In genomic region chr13:58324130-58324529, GRCh38 we compare ENCODE assay signal across 29 cellular contexts.
A peak's percentile ranks its signal among the peaks of the same experiment; 100 is the strongest.
DNase-seq lines count a peak whose midpoint lies in the region; ATAC-seq and TF ChIP-seq lines count a peak whose summit lies in the region.
"Had no signal": no experiment of that assay in that cellular context is flagged by ENCODE, and none has a peak within 500 bp of the region (broad histone marks: within the 10 kb centered on the region; RNA-seq: fewer than 3 reads in every experiment).

No MANE protein-coding gene starts in this region.

- DNase-seq in left ventricle myocardium inferior (no peak), right cardiac atrium (no peak), left lobe of liver (ENCODE audit: low spot score) (no peak), coronary artery (ENCODE audit: low spot score) (no peak), medulla oblongata (ENCODE audit: extremely low spot score) (no peak), spleen (no peak)
- DNase-seq in activated CD4-positive, CD25-positive, alpha-beta regulatory T cell (lab: John Stamatoyannopoulos, UW): no peak
- DNase-seq: activated CD4-positive, alpha-beta memory T cell treated with anti-CD3 and anti-CD28 coated beads for 36 hours; activated CD8-positive, alpha-beta memory T cell treated with anti-CD3 and anti-CD28 coated beads, Interleukin-2, amount 50 U/mL, for 48 hours; activated naive CD4-positive, alpha-beta T cell treated with anti-CD3 and anti-CD28 coated beads, Interleukin-2, amount 50 U/mL, for 16 hours; CD8-positive, alpha-beta memory T cell; DMS 273 treated with DMSO at 0.1 percent for 48 hours; effector CD8-positive, alpha-beta T cell; EL; foreskin keratinocyte; GM23248; IMR-90; kidney glomerular epithelial cell; mammary epithelial cell; NCI-H2029; NCI-H526 treated with DMSO at 0.1 percent for 48 hours; SHP77 treated with DMSO at 0.1 percent for 48 hours; stimulated activated naive CD4-positive, alpha-beta T cell treated with Interleukin-2 at 50 U/mL for 16 hours; T-cell; testis; uterus had no signal

- no peaks in the 10 kb centered on the region for H3K27me3 ChIP-seq in left ventricle myocardium inferior (ENCODE audit: low read depth)
- no peaks in the 10 kb centered on the region for H3K27me3 ChIP-seq in right cardiac atrium (ENCODE audit: control insufficient read depth, insufficient read depth)
- no peaks in the 10 kb centered on the region for H3K27me3 ChIP-seq in OCI-LY3 (ENCODE audit: low read depth, low read length)
- H3K27me3 ChIP-seq in spleen (replicated peaks in 1 of 7): no peaks in the 10 kb centered on the region
- H3K27me3 ChIP-seq: foreskin keratinocyte, neural progenitor cell, testis, uterus had no signal

- ATAC-seq in right cardiac atrium (no peak), left lobe of liver (peak; percentile 96)
- ATAC-seq: activated CD4-positive, CD25-positive, alpha-beta regulatory T cell treated with anti-CD3 and anti-CD28 coated beads, Interleukin-2, amount 50 U/mL, for 24 hours; foreskin keratinocyte; T-cell had no signal

- no peaks in the 10 kb centered on the region for H3K79me2 ChIP-seq in OCI-LY3 (ENCODE audit: low read length)

- H3K4me1 ChIP-seq in left ventricle myocardium inferior: no peaks in the 10 kb centered on the region
- H3K4me1 ChIP-seq in right cardiac atrium (ENCODE audit: control insufficient read depth, insufficient read depth, low read length): no peaks in the 10 kb centered on the region
- H3K4me1 ChIP-seq in OCI-LY3 (ENCODE audit: low read length): no peaks in the 10 kb centered on the region
- no peaks in the 10 kb centered on the region for H3K4me1 ChIP-seq in spleen
- H3K4me1 ChIP-seq: foreskin keratinocyte, neural progenitor cell, testis, uterus had no signal

- H3K9me3 ChIP-seq in left ventricle myocardium inferior (replicated peaks) (no peaks in the 10 kb centered on the region), right cardiac atrium (ENCODE audit: control insufficient read depth, low read length) (no peaks in the 10 kb centered on the region), OCI-LY3 (ENCODE audit: insufficient read depth, low read length) (no peaks in the 10 kb centered on the region), spleen (no peaks in the 10 kb centered on the region)
- H3K9me3 ChIP-seq: testis, uterus had no signal

- H3K4me3 ChIP-seq in left ventricle myocardium inferior (no peak overlapping the region), right cardiac atrium (ENCODE audit: low read length) (no peak overlapping the region), OCI-LY3 (ENCODE audit: low read length) (no peak overlapping the region), coronary artery (no peak overlapping the region), spleen (no peak overlapping the region)
- H3K4me3 ChIP-seq: GM23248, neural progenitor cell, testis, uterus had no signal

- no peaks in the 10 kb centered on the region for H3K36me3 ChIP-seq in left ventricle myocardium inferior
- no peaks in the 10 kb centered on the region for H3K36me3 ChIP-seq in OCI-LY3 (replicated peaks; ENCODE audit: low read depth, low read length)
- H3K36me3 ChIP-seq in spleen: no peaks in the 10 kb centered on the region
- H3K36me3 ChIP-seq: neural progenitor cell, uterus had no signal

- intact Hi-C loops in left ventricle myocardium inferior (cut with micrococcal nuclease): no loop called here
- intact Hi-C loops in right cardiac atrium (cut with DNase I): no loop called here
- intact Hi-C loops in spleen (cut with DNase I; ENCODE audit: low total_unique reads): no loop called here

- no peak overlapping the region for H3K27ac ChIP-seq in left ventricle myocardium inferior (replicated peaks)
- H3K27ac ChIP-seq in right cardiac atrium (ENCODE audit: low read length): no peak overlapping the region
- H3K27ac ChIP-seq in OCI-LY3 (ENCODE audit: low read length): no peak overlapping the region
- no peak overlapping the region for H3K27ac ChIP-seq in coronary artery
- no peak overlapping the region for H3K27ac ChIP-seq in spleen
- H3K27ac ChIP-seq: foreskin keratinocyte, GM23248, neural progenitor cell, testis, uterus had no signal

- H3K9ac ChIP-seq in OCI-LY3 (ENCODE audit: low read length): no peak overlapping the region
- H3K9ac ChIP-seq: GM23248, neural progenitor cell had no signal

- TF ChIP-seq CTCF in left ventricle myocardium inferior (IDR thresholded peaks at IDR 0.05; ENCODE audit: borderline replicate concordance) (peak; percentile 11), OCI-LY3 (IDR thresholded peaks at IDR 0.05; ENCODE audit: low read depth, low read length) (peak; percentile 13; the same call in 1 of the 2 replicates), coronary artery (IDR thresholded peaks at IDR 0.05) (no peak), spleen (IDR thresholded peaks at IDR 0.05 in 8 of 11, conservative IDR thresholded peaks at IDR 0.05 in 3 of 11) (no peak)

- H2AFZ ChIP-seq in OCI-LY3 (ENCODE audit: low read depth, low read length): no peak overlapping the region
- H2AFZ ChIP-seq: GM23248, neural progenitor cell had no signal

- H3K4me2 ChIP-seq in OCI-LY3 (ENCODE audit: low read length): no peak overlapping the region
- H3K4me2 ChIP-seq: neural progenitor cell had no signal

- H4K20me1 ChIP-seq in OCI-LY3 (ENCODE audit: insufficient read depth, low read length): no peaks in the 10 kb centered on the region

- TF ChIP-seq POLR2A in spleen (IDR thresholded peaks at IDR 0.05): no peak

Comparison
In these comparisons a context has a peak if more than half of its experiments do, and no peak if none do; other contexts are left out.
1. CTCF ChIP-seq: peak in left ventricle myocardium inferior (single experiment) and OCI-LY3 (single experiment); none in coronary artery (single experiment) and spleen (0 of 11).